1 cellular context compared by ENCODE assay signal in the genomic region with DNA sequence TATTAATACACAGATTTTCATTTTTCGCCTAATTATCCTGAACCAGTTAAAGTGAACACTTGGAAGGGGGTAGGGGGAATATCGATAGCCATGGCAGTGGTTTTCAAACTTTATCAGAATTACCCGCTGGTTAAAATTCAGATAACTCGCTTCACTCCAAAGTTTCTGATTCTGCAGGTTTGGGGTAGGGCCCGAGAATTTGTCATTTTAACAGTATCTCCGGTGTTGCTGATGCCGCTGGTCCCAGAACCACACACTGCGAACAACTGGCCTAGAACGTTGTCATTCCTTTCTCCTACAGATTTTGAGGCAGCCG.
TF ChIP-seq lines count a peak whose summit lies in the region.

No MANE protein-coding gene starts in this region.

TF ChIP-seq in GM12878, 131 proteins besides CTCF, POLR2A, EP300 and RAD21 (continued from another document):
- TF ChIP-seq, protein P1, sequence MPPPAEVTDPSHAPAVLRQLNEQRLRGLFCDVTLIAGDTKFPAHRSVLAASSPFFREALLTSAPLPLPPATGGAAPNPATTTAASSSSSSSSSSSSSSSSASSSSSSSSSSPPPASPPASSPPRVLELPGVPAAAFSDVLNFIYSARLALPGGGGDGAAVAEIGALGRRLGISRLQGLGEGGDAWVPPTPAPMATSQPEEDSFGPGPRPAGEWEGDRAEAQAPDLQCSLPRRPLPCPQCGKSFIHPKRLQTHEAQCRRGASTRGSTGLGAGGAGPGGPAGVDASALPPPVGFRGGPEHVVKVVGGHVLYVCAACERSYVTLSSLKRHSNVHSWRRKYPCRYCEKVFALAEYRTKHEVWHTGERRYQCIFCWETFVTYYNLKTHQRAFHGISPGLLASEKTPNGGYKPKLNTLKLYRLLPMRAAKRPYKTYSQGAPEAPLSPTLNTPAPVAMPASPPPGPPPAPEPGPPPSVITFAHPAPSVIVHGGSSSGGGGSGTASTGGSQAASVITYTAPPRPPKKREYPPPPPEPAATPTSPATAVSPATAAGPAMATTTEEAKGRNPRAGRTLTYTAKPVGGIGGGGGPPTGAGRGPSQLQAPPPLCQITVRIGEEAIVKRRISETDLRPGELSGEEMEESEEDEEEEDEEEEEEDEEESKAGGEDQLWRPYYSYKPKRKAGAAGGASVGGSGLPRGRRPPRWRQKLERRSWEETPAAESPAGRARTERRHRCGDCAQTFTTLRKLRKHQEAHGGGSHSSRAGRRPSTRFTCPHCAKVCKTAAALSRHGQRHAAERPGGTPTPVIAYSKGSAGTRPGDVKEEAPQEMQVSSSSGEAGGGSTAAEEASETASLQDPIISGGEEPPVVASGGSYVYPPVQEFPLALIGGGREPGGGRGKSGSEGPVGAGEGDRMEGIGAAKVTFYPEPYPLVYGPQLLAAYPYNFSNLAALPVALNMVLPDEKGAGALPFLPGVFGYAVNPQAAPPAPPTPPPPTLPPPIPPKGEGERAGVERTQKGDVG (CRISPR knock-in tag; IDR thresholded peaks at IDR 0.05), result no peak
- TF ChIP-seq MTA2 (IDR thresholded peaks at IDR 0.05; ENCODE audit: low read depth), result 0 out of 2 replicates have a peak, but pooled peaks have one; percentile 9
- TF ChIP-seq, protein P2, sequence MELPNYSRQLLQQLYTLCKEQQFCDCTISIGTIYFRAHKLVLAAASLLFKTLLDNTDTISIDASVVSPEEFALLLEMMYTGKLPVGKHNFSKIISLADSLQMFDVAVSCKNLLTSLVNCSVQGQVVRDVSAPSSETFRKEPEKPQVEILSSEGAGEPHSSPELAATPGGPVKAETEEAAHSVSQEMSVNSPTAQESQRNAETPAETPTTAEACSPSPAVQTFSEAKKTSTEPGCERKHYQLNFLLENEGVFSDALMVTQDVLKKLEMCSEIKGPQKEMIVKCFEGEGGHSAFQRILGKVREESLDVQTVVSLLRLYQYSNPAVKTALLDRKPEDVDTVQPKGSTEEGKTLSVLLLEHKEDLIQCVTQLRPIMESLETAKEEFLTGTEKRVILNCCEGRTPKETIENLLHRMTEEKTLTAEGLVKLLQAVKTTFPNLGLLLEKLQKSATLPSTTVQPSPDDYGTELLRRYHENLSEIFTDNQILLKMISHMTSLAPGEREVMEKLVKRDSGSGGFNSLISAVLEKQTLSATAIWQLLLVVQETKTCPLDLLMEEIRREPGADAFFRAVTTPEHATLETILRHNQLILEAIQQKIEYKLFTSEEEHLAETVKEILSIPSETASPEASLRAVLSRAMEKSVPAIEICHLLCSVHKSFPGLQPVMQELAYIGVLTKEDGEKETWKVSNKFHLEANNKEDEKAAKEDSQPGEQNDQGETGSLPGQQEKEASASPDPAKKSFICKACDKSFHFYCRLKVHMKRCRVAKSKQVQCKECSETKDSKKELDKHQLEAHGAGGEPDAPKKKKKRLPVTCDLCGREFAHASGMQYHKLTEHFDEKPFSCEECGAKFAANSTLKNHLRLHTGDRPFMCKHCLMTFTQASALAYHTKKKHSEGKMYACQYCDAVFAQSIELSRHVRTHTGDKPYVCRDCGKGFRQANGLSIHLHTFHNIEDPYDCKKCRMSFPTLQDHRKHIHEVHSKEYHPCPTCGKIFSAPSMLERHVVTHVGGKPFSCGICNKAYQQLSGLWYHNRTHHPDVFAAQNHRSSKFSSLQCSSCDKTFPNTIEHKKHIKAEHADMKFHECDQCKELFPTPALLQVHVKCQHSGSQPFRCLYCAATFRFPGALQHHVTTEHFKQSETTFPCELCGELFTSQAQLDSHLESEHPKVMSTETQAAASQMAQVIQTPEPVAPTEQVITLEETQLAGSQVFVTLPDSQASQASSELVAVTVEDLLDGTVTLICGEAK (IDR thresholded peaks at IDR 0.05; ENCODE audit: borderline replicate concordance), result peak; percentile 29; the same call in 1 of the 2 replicates
